1 cellular context compared by ENCODE assay signal in genomic region chr1:77831566-77831965, GRCh38.
TF ChIP-seq lines count a peak whose summit lies in the region.

No MANE protein-coding gene starts in this region.

TF ChIP-seq in HepG2, 621 proteins besides CTCF, POLR2A, EP300 and RAD21:
- TF ChIP-seq ZNF207 (IDR thresholded peaks at IDR 0.05; ENCODE audit: borderline replicate concordance) (no peak), ZNF652 (CRISPR knock-in tag; IDR thresholded peaks at IDR 0.05; ENCODE audit: borderline replicate concordance, low read depth) (no peak), ZEB1 (IDR thresholded peaks at IDR 0.05; ENCODE audit: insufficient replicate concordance, low read depth) (no peak), ZBTB39 (CRISPR knock-in tag; IDR thresholded peaks at IDR 0.05) (no peak), UBTF (CRISPR knock-in tag; IDR thresholded peaks at IDR 0.05) (no peak), MIER3 (CRISPR knock-in tag; IDR thresholded peaks at IDR 0.05; ENCODE audit: borderline replicate concordance) (no peak), THAP11 (CRISPR knock-in tag; IDR thresholded peaks at IDR 0.05) (no peak), NPAS2 (CRISPR knock-in tag; IDR thresholded peaks at IDR 0.05; ENCODE audit: borderline replicate concordance) (no peak), SNAPC2 (CRISPR knock-in tag; IDR thresholded peaks at IDR 0.05) (no peak), ONECUT2 (CRISPR knock-in tag; IDR thresholded peaks at IDR 0.05) (no peak), PITX1 (CRISPR knock-in tag; IDR thresholded peaks at IDR 0.05) (no peak), ESRRA (CRISPR knock-in tag; IDR thresholded peaks at IDR 0.05; ENCODE audit: low read depth) (no peak), SETDB1 (CRISPR knock-in tag; IDR thresholded peaks at IDR 0.05; ENCODE audit: borderline replicate concordance) (no peak), SP140L (CRISPR knock-in tag; IDR thresholded peaks at IDR 0.05; ENCODE audit: borderline replicate concordance) (no peak), ZNF740 (CRISPR knock-in tag; IDR thresholded peaks at IDR 0.05) (no peak), ZNF318 (CRISPR knock-in tag; IDR thresholded peaks at IDR 0.05) (no peak), DMTF1 (CRISPR knock-in tag; IDR thresholded peaks at IDR 0.05) (no peak), EZH2 (conservative IDR thresholded peaks at IDR 0.05; ENCODE audit: low read depth, low read length) (no peak)
